In genomic region chr2:102020596-102021170, GRCh38 we compare ENCODE assay signal across 8 cellular contexts. TPM values are rescaled to one million over a fixed set of nuclear protein-coding genes. Genes with fewer than 3 reads are reported as not detected.
DNase-seq lines count a peak whose midpoint lies in the region; ATAC-seq, FAIRE-seq and TF ChIP-seq lines count a peak whose summit lies in the region.

No MANE protein-coding gene starts in this region.

- H3K4me1 Mint-ChIP-seq in activated T-helper 1 cell treated with anti-CD3 and anti-CD28 coated beads, Interleukin-12 subunit alpha, Interleukin-12 subunit beta, Interleukin-2, Interleukin-4 antibody, amounts not matched to agents 30 ng/mL and 10 ng/mL and 1 ng/mL, durations not matched to agents 14 hours and 24 hours and 36 hours (ENCODE audit: low read depth) = peaks cover 17% of the 10 kb centered on the region
- no peaks in the 10 kb centered on the region for H3K4me1 Mint-ChIP-seq in neural progenitor cell

- H3K36me3 ChIP-seq in neural progenitor cell = no peaks in the 10 kb centered on the region

- no peak overlapping the region for H3K27ac Mint-ChIP-seq in activated T-helper 1 cell treated with anti-CD3 and anti-CD28 coated beads, Interleukin-12 subunit alpha, Interleukin-12 subunit beta, Interleukin-2, Interleukin-4 antibody, amounts not matched to agents 30 ng/mL and 10 ng/mL and 1 ng/mL, durations not matched to agents 14 hours and 24 hours and 36 hours
- no peak overlapping the region for H3K27ac Mint-ChIP-seq in neural progenitor cell

- no peak overlapping the region for H3K27ac ChIP-seq in neural progenitor cell

- intact Hi-C loops in activated T-helper 1 cell treated with anti-CD3 and anti-CD28 coated beads, Interleukin-12 subunit alpha, Interleukin-12 subunit beta, Interleukin-2, Interleukin-4 antibody, amounts not matched to agents 30 ng/mL and 10 ng/mL and 1 ng/mL, durations not matched to agents 14 hours and 24 hours and 36 hours (cut with micrococcal nuclease) = loop anchor here (1.0 to 10.0 kb wide), 14 partner anchors 16 to 594 kb away; partner anchors contain the start of gene SLC9A2

- no peaks in the 10 kb centered on the region for H3K36me3 Mint-ChIP-seq in activated T-helper 1 cell treated with anti-CD3 and anti-CD28 coated beads, Interleukin-12 subunit alpha, Interleukin-12 subunit beta, Interleukin-2, Interleukin-4 antibody, amounts not matched to agents 30 ng/mL and 10 ng/mL and 1 ng/mL, durations not matched to agents 14 hours and 24 hours and 36 hours (ENCODE audit: low read depth)
- H3K36me3 Mint-ChIP-seq in neural progenitor cell = no peaks in the 10 kb centered on the region

- H3K4me3 ChIP-seq in fibroblast of pulmonary artery (replicated peaks; ENCODE audit: low read depth, low read length) = no peak overlapping the region
- no peak overlapping the region for H3K4me3 ChIP-seq in neural progenitor cell

- DNase-seq in C1 segment of cervical spinal cord (lab: John Stamatoyannopoulos, UW) (peak in 13 of 14 donors; percentile 6 to 74 (median 47)), GM19239 (ENCODE audit: insufficient read length, low spot score) (peak; percentile 53), HS-5 (ENCODE audit: low read depth) (peak; percentile 52), RKO (ENCODE audit: low spot score) (peak; percentile 72), fibroblast of pulmonary artery (ENCODE audit: low read depth) (peak; percentile 95), neural progenitor cell (ENCODE audit: low spot score) (peak; percentile 82)
- DNase-seq in activated T-helper 1 cell treated with anti-CD3 and anti-CD28 coated beads, Interleukin-12 subunit alpha, Interleukin-12 subunit beta, Interleukin-2, Interleukin-4 antibody, amounts not matched to agents 30 ng/mL and 10 ng/mL and 1 ng/mL, durations not matched to agents 14 hours and 24 hours and 36 hours (ENCODE audit: low spot score) = peak; percentile 70
- peak; percentile 89 for DNase-seq in stimulated activated naive CD8-positive, alpha-beta T cell treated with anti-CD3 and anti-CD28 coated beads, Interleukin-15, Interleukin-2, amounts not matched to agents 100 U/mL and 50 U/mL, for 24 hours

- no peaks in the 10 kb centered on the region for H3K79me2 ChIP-seq in neural progenitor cell (ENCODE audit: low read depth)

- no peak overlapping the region for H3K4me2 ChIP-seq in neural progenitor cell

- no peaks in the 10 kb centered on the region for H3K4me1 ChIP-seq in neural progenitor cell

- peak overlapping the region; percentile 81 for H2AFZ ChIP-seq in neural progenitor cell (replicated peaks)

- no peaks in the 10 kb centered on the region for H3F3A ChIP-seq in neural progenitor cell (ENCODE audit: low read depth)

- no peaks in the 10 kb centered on the region for H4K20me1 ChIP-seq in neural progenitor cell (ENCODE audit: low read depth)

- no peak overlapping the region for H3K9ac ChIP-seq in neural progenitor cell

- TF ChIP-seq CTCF in fibroblast of pulmonary artery (IDR thresholded peaks at IDR 0.05; ENCODE audit: low read length, missing control alignments) (peak; percentile 98), neural progenitor cell (IDR thresholded peaks at IDR 0.05) (peak; percentile 95)

- peak; percentile 79 for FAIRE-seq in GM19239 (lab: Jason Lieb, UNC)

- H3K9me3 ChIP-seq in neural progenitor cell (ENCODE audit: low read depth) = no peaks in the 10 kb centered on the region

- H3K27me3 ChIP-seq in neural progenitor cell = peaks cover 4% of the 10 kb centered on the region

- no peak overlapping the region for H3K4me3 Mint-ChIP-seq in activated T-helper 1 cell treated with anti-CD3 and anti-CD28 coated beads, Interleukin-12 subunit alpha, Interleukin-12 subunit beta, Interleukin-2, Interleukin-4 antibody, amounts not matched to agents 30 ng/mL and 10 ng/mL and 1 ng/mL, durations not matched to agents 14 hours and 24 hours and 36 hours
- H3K4me3 Mint-ChIP-seq in neural progenitor cell = no peak overlapping the region

- H3K27me3 Mint-ChIP-seq in activated T-helper 1 cell treated with anti-CD3 and anti-CD28 coated beads, Interleukin-12 subunit alpha, Interleukin-12 subunit beta, Interleukin-2, Interleukin-4 antibody, amounts not matched to agents 30 ng/mL and 10 ng/mL and 1 ng/mL, durations not matched to agents 14 hours and 24 hours and 36 hours (ENCODE audit: insufficient read depth) = peaks cover 13% of the 10 kb centered on the region
- H3K27me3 Mint-ChIP-seq in neural progenitor cell (ENCODE audit: insufficient read depth, low read depth) = peaks cover 5% of the 10 kb centered on the region

- peak; percentile 94 for ATAC-seq in stimulated activated naive CD8-positive, alpha-beta T cell treated with anti-CD3 and anti-CD28 coated beads, Interleukin-15, Interleukin-2, amounts not matched to agents 100 U/mL and 50 U/mL, for 24 hours

- no peaks in the 10 kb centered on the region for H3K9me3 Mint-ChIP-seq in activated T-helper 1 cell treated with anti-CD3 and anti-CD28 coated beads, Interleukin-12 subunit alpha, Interleukin-12 subunit beta, Interleukin-2, Interleukin-4 antibody, amounts not matched to agents 30 ng/mL and 10 ng/mL and 1 ng/mL, durations not matched to agents 14 hours and 24 hours and 36 hours
- no peaks in the 10 kb centered on the region for H3K9me3 Mint-ChIP-seq in neural progenitor cell

RNA-seq across cellular contexts. Expression of gene IL1R2, which starts 28.9 kb away (rescaled TPM):
- 1.1 and 1.3 TPM in 2 replicates for total RNA-seq in activated T-helper 1 cell treated with anti-CD3 and anti-CD28 coated beads, Interleukin-12 subunit alpha, Interleukin-12 subunit beta, Interleukin-2, Interleukin-4 antibody, amounts not matched to agents 30 ng/mL and 10 ng/mL and 1 ng/mL, durations not matched to agents 14 hours and 24 hours and 36 hours
- total RNA-seq in neural progenitor cell (ENCODE audit: low replicate concordance) = not detected in 2 replicates
